In genomic region chr2:168087406-168087805, GRCh38 we compare ENCODE assay signal across 21 cellular contexts.
DNase-seq lines count a peak whose midpoint lies in the region; TF ChIP-seq lines count a peak whose summit lies in the region.
"Had no signal": no experiment of that assay in that cellular context is flagged by ENCODE, and none has a peak within 500 bp of the region (broad histone marks: within the 10 kb centered on the region; RNA-seq: fewer than 3 reads in every experiment).

No MANE protein-coding gene starts in this region.

- TF ChIP-seq CTCF in testis (IDR thresholded peaks at IDR 0.05) (no peak), smooth muscle cell (IDR thresholded peaks at IDR 0.05; ENCODE audit: borderline replicate concordance, insufficient read depth, poor library complexity, severe bottlenecking) (no peak)

- H3K9me3 ChIP-seq in testis: no peaks in the 10 kb centered on the region
- H3K9me3 ChIP-seq in smooth muscle cell (replicated peaks; ENCODE audit: low read depth): no peaks in the 10 kb centered on the region
- H3K9me3 ChIP-seq: Caco-2 had no signal

- intact Hi-C loops in testis (cut with DNase I; ENCODE audit: low total_unique reads): no loop called here

- H3K79me2 ChIP-seq in smooth muscle cell (ENCODE audit: low read depth): no peaks in the 10 kb centered on the region

- H4K20me1 ChIP-seq in smooth muscle cell (ENCODE audit: low read depth): peaks cover 34% of the 10 kb centered on the region

- no peak overlapping the region for H3K9ac ChIP-seq in smooth muscle cell (ENCODE audit: low read depth)

- H3K36me3 ChIP-seq in testis (ENCODE audit: low read depth, missing control alignments) (no peaks in the 10 kb centered on the region), smooth muscle cell (ENCODE audit: low read depth) (no peaks in the 10 kb centered on the region)

- 50 to 66% methylated on average over 4 of the region's 4 CpGs for WGBS in testis, 2 donors
- WGBS in smooth muscle cell (ENCODE audit: low lambda C conversion rate): 86% methylated on average over 4 of the region's 4 CpGs

- DNase-seq in D341Med (ENCODE audit: low spot score) (peak; percentile 41), NCI-H82 treated with DMSO at 0.1 percent for 48 hours (lab: John Stamatoyannopoulos, UW; ENCODE audit: unreplicated experiment) (peak; percentile 99), left kidney (ENCODE audit: low read depth, low spot score) (peak; percentile 88), testis (peak; percentile 38), hepatic stellate cell (ENCODE audit: low spot score) (no peak), NCI-H2171 treated with DMSO at 0.1 percent for 48 hours (lab: John Stamatoyannopoulos, UW) (no peak), smooth muscle cell (lab: John Stamatoyannopoulos, UW; ENCODE audit: unreplicated experiment) (no peak)
- DNase-seq: AML-193, Caco-2, EL, Kasumi-1, MM.1S, NCI-H1092, NCI-H1436 treated with DMSO at 0.1 percent for 48 hours, NCI-H2029, NCI-H446 treated with DMSO at 0.1 percent for 48 hours, NCI-H69, OCI-M1, Right ventricle myocardium superior had no signal

- H3K4me2 ChIP-seq in smooth muscle cell: no peak overlapping the region
- H3K4me2 ChIP-seq: GM23338 had no signal

- H3K27me3 ChIP-seq in testis (no peaks in the 10 kb centered on the region), smooth muscle cell (ENCODE audit: low read depth) (no peaks in the 10 kb centered on the region)

- TF ChIP-seq POLR2A in testis (IDR thresholded peaks at IDR 0.05): no peak

- no peaks in the 10 kb centered on the region for H3F3A ChIP-seq in smooth muscle cell (ENCODE audit: low read depth)

- peaks cover 30% of the 10 kb centered on the region for H3K4me1 ChIP-seq in testis
- H3K4me1 ChIP-seq in smooth muscle cell (ENCODE audit: low read depth): peaks cover 15% of the 10 kb centered on the region
- H3K4me1 ChIP-seq: Caco-2 had no signal

- H2AFZ ChIP-seq in smooth muscle cell (ENCODE audit: low read depth): no peak overlapping the region
- H2AFZ ChIP-seq: GM23338 had no signal

- H3K4me3 ChIP-seq in testis (no peak overlapping the region), smooth muscle cell (no peak overlapping the region)
- H3K4me3 ChIP-seq: GM23338, SK-N-MC had no signal

- H3K27ac ChIP-seq in testis: peak overlapping the region; percentile 82 to 87
- H3K27ac ChIP-seq in smooth muscle cell (ENCODE audit: low read depth): no peak overlapping the region
- H3K27ac ChIP-seq: SK-N-MC had no signal

Comparison
In these comparisons a context has a peak if more than half of its experiments do, and no peak if none do; other contexts are left out.
1. DNase-seq: peak in D341Med (single experiment), NCI-H82 treated with DMSO at 0.1 percent for 48 hours (single experiment), left kidney (single experiment) and testis (single experiment); none in hepatic stellate cell (single experiment), NCI-H2171 treated with DMSO at 0.1 percent for 48 hours (single experiment) and smooth muscle cell (single experiment).